ENCODE assay signal across 9 cellular contexts in the genomic region with DNA sequence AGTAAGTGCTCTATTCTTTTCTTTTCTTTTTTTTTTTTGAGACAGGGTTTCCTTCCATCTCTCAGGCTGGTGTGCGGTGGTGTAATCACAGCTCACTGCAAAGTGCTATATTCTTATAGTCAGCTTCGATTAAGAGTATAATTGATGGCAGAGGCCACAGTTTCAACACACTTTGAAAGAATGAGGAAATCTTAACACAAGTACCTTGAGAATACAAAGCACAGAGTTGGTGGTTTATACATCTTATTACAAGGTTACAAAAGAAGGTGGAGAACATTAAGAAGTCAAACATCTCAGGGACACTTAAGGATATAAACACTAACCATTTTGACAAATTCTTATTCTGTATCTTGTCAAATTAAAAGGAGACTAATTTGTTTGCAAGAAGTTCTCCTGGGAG.
"Had no signal": no experiment of that assay in that cellular context is flagged by ENCODE, and none has a peak within 500 bp of the region (broad histone marks: within the 10 kb centered on the region; RNA-seq: fewer than 3 reads in every experiment).

No MANE protein-coding gene starts in this region.

- H3K9me3 ChIP-seq: HAP-1 had no signal

- H3K36me3 ChIP-seq: HAP-1 had no signal

- H3K4me1 ChIP-seq: HAP-1 had no signal

- H3K4me3 ChIP-seq: GM23248, HAP-1, K562 had no signal

- DNase-seq: GOT3, H7, HFFc6, IMR-90 had no signal

- ATAC-seq: HCT116, K562 had no signal

- FAIRE-seq: HTR-8/SVneo, K562 had no signal

- H3K27ac ChIP-seq: GM23248 had no signal
